In the genomic region with DNA sequence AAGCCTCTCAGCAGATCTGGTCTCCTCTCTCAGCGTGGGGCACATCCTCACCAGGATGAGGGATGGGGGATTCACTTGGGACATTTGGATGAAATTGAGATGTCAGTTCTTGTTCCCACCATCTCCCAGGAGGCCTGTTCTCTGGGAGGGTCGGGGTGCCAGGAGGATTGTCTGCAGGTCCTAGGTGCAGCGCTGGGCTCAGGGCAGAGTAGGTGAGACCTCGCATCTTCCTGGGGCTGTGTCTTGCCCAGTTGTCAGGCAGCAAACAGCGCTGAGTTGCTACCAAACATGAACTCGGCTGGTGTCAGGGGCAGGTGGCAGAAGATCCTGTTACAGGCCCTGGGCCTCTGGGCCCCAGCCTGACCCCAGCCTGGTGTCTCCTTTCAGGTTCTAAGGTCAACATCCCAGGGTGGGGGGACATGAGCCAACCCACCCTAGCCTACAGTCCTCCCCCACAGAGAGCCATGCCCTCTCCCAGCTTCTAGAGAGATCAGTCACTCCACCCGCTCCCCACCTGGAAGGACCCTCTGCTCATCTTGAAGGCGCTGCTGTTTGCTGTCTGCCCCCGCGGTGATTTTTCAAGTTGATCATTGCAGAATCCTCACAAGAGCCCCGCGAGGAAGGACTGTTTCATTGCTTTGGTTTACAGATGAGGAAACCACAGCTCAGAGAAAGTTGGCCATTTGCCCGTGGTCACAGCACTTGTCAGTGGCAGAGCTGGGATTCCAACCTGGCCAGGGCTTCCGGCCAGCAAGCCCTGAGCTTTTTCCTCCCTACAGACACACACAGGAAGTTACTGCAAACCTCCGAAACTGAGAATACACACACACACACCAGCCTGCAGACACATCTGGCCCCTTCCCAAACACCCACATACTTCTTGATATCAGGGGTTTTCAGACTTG, we compare ENCODE assay signal across 8 cellular contexts.
A peak's percentile ranks its signal among the peaks of the same experiment; 100 is the strongest.
DNase-seq lines count a peak whose midpoint lies in the region; ATAC-seq, FAIRE-seq and TF ChIP-seq lines count a peak whose summit lies in the region.

No MANE protein-coding gene starts in this region.

- peak overlapping the region; percentile 8 for H3K4me3 Mint-ChIP-seq in Calu3 (ENCODE audit: low read depth, unreplicated experiment)
- H3K4me3 Mint-ChIP-seq in activated B cell treated with CpG ODN at 0.5 μM for 24 hours = peak overlapping the region; percentile 59
- H3K4me3 Mint-ChIP-seq in neural progenitor cell = no peak overlapping the region

- H3K27me3 Mint-ChIP-seq in Calu3 (ENCODE audit: unreplicated experiment) (no peaks in the 10 kb centered on the region), activated B cell treated with CpG ODN at 0.5 μM for 24 hours (no peaks in the 10 kb centered on the region), neural progenitor cell (ENCODE audit: insufficient read depth, low read depth) (peaks cover 10% of the 10 kb centered on the region)

- no peaks in the 10 kb centered on the region for H3K9me3 ChIP-seq in endothelial cell of umbilical vein (replicated peaks; ENCODE audit: control insufficient read depth, insufficient read depth, low read length)
- H3K9me3 ChIP-seq in neural progenitor cell (ENCODE audit: low read depth) = no peaks in the 10 kb centered on the region

- POLR2A ChIA-PET in activated B cell treated with CpG ODN at 0.5 μM for 24 hours (lab: Charles Lee) = interaction anchor here (1.0 to 1.4 kb wide), 3 partner anchors 13 to 88 kb away, joined by 3 to 4 read pairs (median 4); no protein-coding TSS in a partner anchor
- POLR2A ChIA-PET in endothelial cell of umbilical vein (lab: Charles Lee) = interaction anchor here (0.8 to 2.2 kb wide), 2 partner anchors 15 to 28 kb away, joined by 3 to 8 read pairs; no protein-coding TSS in a partner anchor

- H3K4me2 ChIP-seq in endothelial cell of umbilical vein (ENCODE audit: insufficient read depth, low read length) = no peak overlapping the region
- no peak overlapping the region for H3K4me2 ChIP-seq in neural progenitor cell

- H3K4me3 ChIP-seq in endothelial cell of umbilical vein (replicated peaks in 1 of 3; ENCODE audit: insufficient read depth in 1 of 3, low read depth in 1 of 3, low read length in 3 of 3) (no peak overlapping the region), neural progenitor cell (no peak overlapping the region)

- H3K79me2 ChIP-seq in endothelial cell of umbilical vein (ENCODE audit: control insufficient read depth, insufficient read depth, low read length) (no peaks in the 10 kb centered on the region), neural progenitor cell (ENCODE audit: low read depth) (no peaks in the 10 kb centered on the region)

- BruUV-seq in Calu3 (replicated peaks; lab: Mats Ljungman, UMichigan) = no TSS peak
- BruUV-seq in endothelial cell of umbilical vein (replicated peaks; lab: Mats Ljungman, UMichigan) = no TSS peak

- H3K27me3 ChIP-seq in endothelial cell of umbilical vein (ENCODE audit: control insufficient read depth in 2 of 2, insufficient read depth in 2 of 2, low read length in 2 of 2) (no peaks in the 10 kb centered on the region), neural progenitor cell (no peaks in the 10 kb centered on the region)

- H3K9me1 ChIP-seq in endothelial cell of umbilical vein (replicated peaks; ENCODE audit: control insufficient read depth, extremely low read depth, insufficient read depth, low read length) = no peaks in the 10 kb centered on the region

- peaks cover 59% of the 10 kb centered on the region for H3K4me1 Mint-ChIP-seq in Calu3 (ENCODE audit: low read depth, unreplicated experiment)
- peaks cover 64% of the 10 kb centered on the region for H3K4me1 Mint-ChIP-seq in activated B cell treated with CpG ODN at 0.5 μM for 24 hours
- H3K4me1 Mint-ChIP-seq in neural progenitor cell = peaks cover 52% of the 10 kb centered on the region

- FAIRE-seq in endothelial cell of umbilical vein (lab: Jason Lieb, UNC) = peak; percentile 98

- no peaks in the 10 kb centered on the region for H3K9me3 Mint-ChIP-seq in Calu3 (ENCODE audit: low read depth, unreplicated experiment)
- no peaks in the 10 kb centered on the region for H3K9me3 Mint-ChIP-seq in activated B cell treated with CpG ODN at 0.5 μM for 24 hours
- no peaks in the 10 kb centered on the region for H3K9me3 Mint-ChIP-seq in neural progenitor cell

- peak; percentile 72 for DNase-seq in Calu3
- DNase-seq in GM20000 (ENCODE audit: low spot score) = peak; percentile 76
- no peak for DNase-seq in activated B cell treated with CpG ODN at 0.5 μM for 24 hours
- peak; percentile 65 for DNase-seq in endothelial cell of umbilical vein (ENCODE audit: low read depth, low spot score)
- no peak for DNase-seq in neural progenitor cell (ENCODE audit: low spot score)
- DNase-seq in OCI-M2 (lab: John Stamatoyannopoulos, UW; ENCODE audit: unreplicated experiment) = no peak
- no peak for DNase-seq in cerebellum (ENCODE audit: low spot score)

- H3K27ac Mint-ChIP-seq in Calu3 (ENCODE audit: unreplicated experiment) (peak overlapping the region; percentile 89), activated B cell treated with CpG ODN at 0.5 μM for 24 hours (peak overlapping the region; percentile 96), neural progenitor cell (peak overlapping the region; percentile 82)

- peaks cover 51% of the 10 kb centered on the region for H3K36me3 Mint-ChIP-seq in Calu3 (ENCODE audit: insufficient read depth, unreplicated experiment)
- H3K36me3 Mint-ChIP-seq in activated B cell treated with CpG ODN at 0.5 μM for 24 hours (ENCODE audit: low read depth) = peaks cover 78% of the 10 kb centered on the region
- H3K36me3 Mint-ChIP-seq in neural progenitor cell = peaks cover 16% of the 10 kb centered on the region

- peak; percentile 69 for ATAC-seq in HG03575 (IDR thresholded peaks at IDR 0.05; ENCODE audit: extremely low read depth, insufficient number of reproducible peaks, low FRiP score, unreplicated experiment)
- ATAC-seq in activated B cell treated with CpG ODN at 0.5 μM for 24 hours (ENCODE audit: low read depth) = peak; percentile 16

- H2AFZ ChIP-seq in endothelial cell of umbilical vein (ENCODE audit: low read depth, low read length) (no peak overlapping the region), neural progenitor cell (replicated peaks) (no peak overlapping the region)

- no peak for TF ChIP-seq CTCF in Calu3 (IDR thresholded peaks at IDR 0.05; ENCODE audit: unreplicated experiment)
- no peak for TF ChIP-seq CTCF in GM20000 (IDR thresholded peaks at IDR 0.05; ENCODE audit: extremely low read depth, missing control alignments)
- TF ChIP-seq CTCF in activated B cell treated with CpG ODN at 0.5 μM for 24 hours (IDR thresholded peaks at IDR 0.05) = no peak
- TF ChIP-seq CTCF in endothelial cell of umbilical vein (IDR thresholded peaks at IDR 0.05; ENCODE audit: extremely low read depth in 1 of 2, insufficient read depth in 1 of 2, low read depth in 1 of 2, low read length in 2 of 2) = no peak
- no peak for TF ChIP-seq CTCF in neural progenitor cell (IDR thresholded peaks at IDR 0.05)

- no peaks in the 10 kb centered on the region for H4K20me1 ChIP-seq in endothelial cell of umbilical vein (replicated peaks; ENCODE audit: control insufficient read depth, extremely low read depth, insufficient read depth, low read length)
- H4K20me1 ChIP-seq in neural progenitor cell (ENCODE audit: low read depth) = no peaks in the 10 kb centered on the region

- peak overlapping the region; percentile 44 for H3K27ac ChIP-seq in endothelial cell of umbilical vein (ENCODE audit: insufficient read depth, low read depth, low read length)
- no peak overlapping the region for H3K27ac ChIP-seq in neural progenitor cell

- intact Hi-C loops in Calu3 (cut with micrococcal nuclease; ENCODE audit: unreplicated experiment) = no loop called here
- intact Hi-C loops in activated B cell treated with CpG ODN at 0.5 μM for 24 hours (cut with micrococcal nuclease) = loop anchor here (2.0 kb wide), 1 partner anchor 16 kb away; no protein-coding TSS in a partner anchor
- intact Hi-C loops in endothelial cell of umbilical vein (cut with micrococcal nuclease) = no loop called here

- dilution Hi-C loops in endothelial cell of umbilical vein (cut with MboI; ENCODE audit: extremely low pct_ligation_motif_present, low sequenced_read_pairs) = no loop called here

- H3K9ac ChIP-seq in endothelial cell of umbilical vein (replicated peaks; ENCODE audit: extremely low read depth, insufficient read depth, low read length) (no peak overlapping the region), neural progenitor cell (no peak overlapping the region)

- peaks cover 40% of the 10 kb centered on the region for H3K4me1 ChIP-seq in endothelial cell of umbilical vein (ENCODE audit: control insufficient read depth, extremely low read depth, insufficient read depth, low read length)
- peaks cover 12% of the 10 kb centered on the region for H3K4me1 ChIP-seq in neural progenitor cell

- CTCF ChIA-PET in Calu3 (lab: Charles Lee) (interaction anchor here (0.6 kb wide), 1 partner anchor 34 kb away, joined by 3 read pairs; no protein-coding TSS in a partner anchor), activated B cell treated with CpG ODN at 0.5 μM for 24 hours (lab: Charles Lee) (no interaction called here), endothelial cell of umbilical vein (lab: Charles Lee) (interaction anchor here (0.7 to 1.7 kb wide), 6 partner anchors 14 to 252 kb away, joined by 3 to 6 read pairs (median 6); no protein-coding TSS in a partner anchor)

- no peaks in the 10 kb centered on the region for H3F3A ChIP-seq in neural progenitor cell (ENCODE audit: low read depth)

- peaks cover 0 to 2% of the 10 kb centered on the region in 2 experiments for H3K36me3 ChIP-seq in endothelial cell of umbilical vein (ENCODE audit: control insufficient read depth in 2 of 2, extremely low read depth in 1 of 2, insufficient read depth in 2 of 2, low read length in 2 of 2)
- no peaks in the 10 kb centered on the region for H3K36me3 ChIP-seq in neural progenitor cell

- no peak for TF ChIP-seq POLR2A in endothelial cell of umbilical vein (IDR thresholded peaks at IDR 0.05; ENCODE audit: low read depth, low read length)

TF ChIP-seq in endothelial cell of umbilical vein, 7 proteins besides CTCF, POLR2A, EP300 and RAD21:
- TF ChIP-seq EZH2 (IDR thresholded peaks at IDR 0.05; ENCODE audit: borderline replicate concordance, low read depth, low read length, severe bottlenecking) (no peak), FOS (IDR thresholded peaks at IDR 0.05; ENCODE audit: borderline replicate concordance, insufficient read depth, low read length) (peak; percentile 25), GATA2 (IDR thresholded peaks at IDR 0.05; ENCODE audit: insufficient read depth, insufficient read length, low read depth, low read length) (peak; percentile 33), JUN (IDR thresholded peaks at IDR 0.05; ENCODE audit: borderline replicate concordance, insufficient read depth, insufficient read length, low read depth) (no peak), POLR2AphosphoS5 (IDR thresholded peaks at IDR 0.05; ENCODE audit: insufficient read depth, low read depth, low read length) (peak; percentile 39)
- TF ChIP-seq, protein P1, sequence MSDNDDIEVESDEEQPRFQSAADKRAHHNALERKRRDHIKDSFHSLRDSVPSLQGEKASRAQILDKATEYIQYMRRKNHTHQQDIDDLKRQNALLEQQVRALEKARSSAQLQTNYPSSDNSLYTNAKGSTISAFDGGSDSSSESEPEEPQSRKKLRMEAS (IDR thresholded peaks at IDR 0.05; ENCODE audit: insufficient read depth, insufficient read length) = no peak

Comparison
In these comparisons a context has a peak if more than half of its experiments do, and no peak if none do; other contexts are left out.
1. DNase-seq: peak in Calu3 (single experiment), GM20000 (single experiment) and endothelial cell of umbilical vein (single experiment); none in activated B cell treated with CpG ODN at 0.5 μM for 24 hours (single experiment), neural progenitor cell (single experiment), OCI-M2 (single experiment) and cerebellum (single experiment).
2. Peak in every context shown above with its lines, with median percentiles within 50 percentile points of each other: H3K27ac Mint-ChIP-seq.